In the genomic region with DNA sequence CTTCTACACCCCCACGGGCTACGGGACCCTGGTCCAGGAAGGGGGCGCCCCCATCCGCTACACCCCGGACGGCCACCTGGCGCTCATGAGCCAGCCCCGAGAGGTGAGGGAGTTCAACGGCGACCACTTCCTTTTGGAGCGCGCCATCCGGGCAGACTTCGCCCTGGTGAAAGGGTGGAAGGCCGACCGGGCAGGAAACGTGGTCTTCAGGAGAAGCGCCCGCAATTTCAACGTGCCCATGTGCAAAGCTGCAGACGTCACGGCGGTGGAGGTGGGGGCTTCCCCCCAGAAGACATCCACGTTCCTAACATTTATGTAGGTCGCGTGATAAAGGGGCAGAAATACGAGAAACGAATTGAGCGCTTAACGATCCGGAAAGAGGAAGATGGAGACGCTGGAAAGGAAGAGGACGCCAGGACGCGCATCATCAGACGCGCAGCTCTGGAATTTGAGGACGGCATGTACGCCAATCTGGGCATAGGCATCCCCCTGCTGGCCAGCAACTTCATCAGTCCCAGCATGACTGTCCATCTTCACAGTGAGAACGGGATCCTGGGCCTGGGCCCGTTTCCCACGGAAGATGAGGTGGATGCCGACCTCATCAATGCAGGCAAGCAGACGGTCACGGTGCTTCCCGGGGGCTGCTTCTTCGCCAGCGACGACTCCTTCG, we compare ENCODE assay signal across 8 cellular contexts. TPM values are rescaled to one million over a fixed set of nuclear protein-coding genes. Genes with fewer than 3 reads are reported as not detected.
DNase-seq lines count a peak whose midpoint lies in the region; ATAC-seq, FAIRE-seq and TF ChIP-seq lines count a peak whose summit lies in the region.
"Not testable (repeated sequence)": the region's sequence is repeated elsewhere in the genome, so short reads cannot be mapped to it uniquely, and the experiment has no call there.

No MANE protein-coding gene starts in this region.

- H3K4me1 ChIP-seq in K562 (replicated peaks in 1 of 2; ENCODE audit: control insufficient read depth in 2 of 2, insufficient read depth in 2 of 2, low read length in 2 of 2); right lobe of liver; spleen: not testable (repeated sequence)

- intact Hi-C loops in K562 (cut with micrococcal nuclease); right lobe of liver (cut with DNase I); spleen (cut with DNase I; ENCODE audit: low total_unique reads): not testable (repeated sequence)

- not testable (repeated sequence) for H2AFZ ChIP-seq in K562 (ENCODE audit: low read depth, low read length)

- H3K9ac ChIP-seq in K562 (ENCODE audit: insufficient read depth in 1 of 2, low read depth in 2 of 2, low read length in 2 of 2), result not testable (repeated sequence)

- not testable (repeated sequence) for H3K9me3 Mint-ChIP-seq in activated CD8-positive, alpha-beta memory T cell treated with anti-CD3 and anti-CD28 coated beads, Interleukin-2, amount 10 ng/mL, durations not matched to agents 7 days and 5 days (ENCODE audit: low read depth)

- peak; percentile 35 for ATAC-seq in GM19372 (IDR thresholded peaks at IDR 0.05; ENCODE audit: low read depth, unreplicated experiment)
- ATAC-seq in activated CD8-positive, alpha-beta memory T cell treated with anti-CD3 and anti-CD28 coated beads, Interleukin-2, amount 10 ng/mL, durations not matched to agents 7 days and 5 days, result peak; percentile 60
- ATAC-seq in K562, result not testable (repeated sequence)
- ATAC-seq in right lobe of liver, result peak; percentile 7 to 42 (median 22)

- CTCF ChIA-PET in activated CD8-positive, alpha-beta memory T cell treated with anti-CD3 and anti-CD28 coated beads, Interleukin-2, amount 10 ng/mL, durations not matched to agents 7 days and 5 days (lab: Charles Lee); K562 (lab: Yijun Ruan, JAX; ENCODE audit: low intra/inter-chr PET ratio): not testable (repeated sequence)

- not testable (repeated sequence) for H3K9me1 ChIP-seq in K562 (ENCODE audit: control insufficient read depth, insufficient read depth, low read length)

- not testable (repeated sequence) for BruUV-seq in K562 (replicated peaks; lab: Mats Ljungman, UMichigan)

- in situ Hi-C loops in K562 (cut with MboI), result not testable (repeated sequence)

- not testable (repeated sequence) for TF ChIP-seq EP300 in K562 (IDR thresholded peaks at IDR 0.05; ENCODE audit: low read length)

- peak overlapping the region; percentile 60 for H3K4me3 Mint-ChIP-seq in activated CD8-positive, alpha-beta memory T cell treated with anti-CD3 and anti-CD28 coated beads, Interleukin-2, amount 10 ng/mL, durations not matched to agents 7 days and 5 days

- H3K36me3 ChIP-seq in MG63; K562 (ENCODE audit: control insufficient read depth, insufficient read depth, low read length); right lobe of liver; spleen: not testable (repeated sequence)

- not testable (repeated sequence) for H3K27me3 Mint-ChIP-seq in activated CD8-positive, alpha-beta memory T cell treated with anti-CD3 and anti-CD28 coated beads, Interleukin-2, amount 10 ng/mL, durations not matched to agents 7 days and 5 days

- POLR2A ChIA-PET in K562 (lab: Yijun Ruan, JAX), result not testable (repeated sequence)

- peak; percentile 54 for DNase-seq in AG10803 (ENCODE audit: low read depth)
- not testable (repeated sequence) for DNase-seq in MG63; K562 (ENCODE audit: extremely low read depth in 1 of 4, low spot score in 3 of 4); right lobe of liver
- peak; percentile 47 for DNase-seq in activated CD8-positive, alpha-beta memory T cell treated with anti-CD3 and anti-CD28 coated beads, Interleukin-2, amount 10 ng/mL, durations not matched to agents 7 days and 5 days
- DNase-seq in fibroblast of villous mesenchyme (ENCODE audit: low read depth), result peak; percentile 39
- peak; percentile 56 for DNase-seq in spleen

- H3K4me3 ChIP-seq in AG10803 (ENCODE audit: low read length) (peak overlapping the region; percentile 55), MG63 (peak overlapping the region; percentile 43), fibroblast of villous mesenchyme (ENCODE audit: low read depth, low read length) (peak overlapping the region; percentile 44), spleen (peak overlapping the region in 3 of 8 donors; percentile 27 to 58 (median 33))
- not testable (repeated sequence) for H3K4me3 ChIP-seq in K562, right lobe of liver

- not testable (repeated sequence) for TF ChIP-seq RAD21 in K562 (CRISPR knock-in tag; conservative IDR thresholded peaks at IDR 0.05 in 1 of 2, IDR thresholded peaks at IDR 0.05 in 1 of 2)

- H3K36me3 Mint-ChIP-seq in activated CD8-positive, alpha-beta memory T cell treated with anti-CD3 and anti-CD28 coated beads, Interleukin-2, amount 10 ng/mL, durations not matched to agents 7 days and 5 days, result not testable (repeated sequence)

- FAIRE-seq in K562 (lab: Jason Lieb, UNC), result peak; percentile 87

- H3K27me3 ChIP-seq in MG63; K562 (ENCODE audit: control insufficient read depth in 2 of 2, insufficient read depth in 2 of 2, low read length in 2 of 2); right lobe of liver: not testable (repeated sequence)
- H3K27me3 ChIP-seq in spleen (replicated peaks in 1 of 7), result peaks cover 0 to 12% (median 0%) of the 10 kb centered on the region in 7 donors

- H4K20me1 ChIP-seq in K562 (replicated peaks; ENCODE audit: control insufficient read depth, insufficient read depth, low read length), result not testable (repeated sequence)

- not testable (repeated sequence) for TF ChIP-seq POLR2A in K562 (conservative IDR thresholded peaks at IDR 0.05); right lobe of liver (IDR thresholded peaks at IDR 0.05); spleen (IDR thresholded peaks at IDR 0.05)

- H3K27ac ChIP-seq in K562 (ENCODE audit: extremely low read depth, low read depth, low read length); right lobe of liver: not testable (repeated sequence)
- peak overlapping the region in 1 of 8 donors; percentile 33 for H3K27ac ChIP-seq in spleen

- H3K27ac Mint-ChIP-seq in activated CD8-positive, alpha-beta memory T cell treated with anti-CD3 and anti-CD28 coated beads, Interleukin-2, amount 10 ng/mL, durations not matched to agents 7 days and 5 days, result not testable (repeated sequence)

- not testable (repeated sequence) for H3K9me3 ChIP-seq in MG63; K562 (replicated peaks; ENCODE audit: control insufficient read depth, insufficient read depth, low read depth, low read length); right lobe of liver; spleen

- H3K4me2 ChIP-seq in K562 (ENCODE audit: insufficient read depth, low read length), result not testable (repeated sequence)

- WGBS in K562 (ENCODE audit: insufficient coverage, low coverage, missing lambda C conversion rate), result 34% methylated on average over 11 of the region's 50 CpGs
- 21% methylated on average over 17 of the region's 50 CpGs for WGBS in right lobe of liver (ENCODE audit: insufficient coverage, low coverage, low lambda C conversion rate, missing lambda C conversion rate)
- WGBS in spleen, 5 donors, result 0 to 20% (median 4%) methylated on average over 6 to 22 of the region's 50 CpGs

- TF ChIP-seq CTCF in AG10803 (conservative IDR thresholded peaks at IDR 0.05; ENCODE audit: low read length); K562 (IDR thresholded peaks at IDR 0.05 in 2 of 3, conservative IDR thresholded peaks at IDR 0.05 in 1 of 3; ENCODE audit: insufficient read depth in 2 of 3, low read depth in 1 of 3, low read length in 3 of 3); fibroblast of villous mesenchyme (IDR thresholded peaks at IDR 0.05; ENCODE audit: insufficient read depth, low read depth, low read length); right lobe of liver (IDR thresholded peaks at IDR 0.05); spleen (IDR thresholded peaks at IDR 0.05 in 8 of 11, conservative IDR thresholded peaks at IDR 0.05 in 3 of 11): not testable (repeated sequence)

- not testable (repeated sequence) for H3K4me1 Mint-ChIP-seq in activated CD8-positive, alpha-beta memory T cell treated with anti-CD3 and anti-CD28 coated beads, Interleukin-2, amount 10 ng/mL, durations not matched to agents 7 days and 5 days

- H3K79me2 ChIP-seq in K562 (ENCODE audit: control insufficient read depth, insufficient read depth, low read length), result not testable (repeated sequence)

RNA-seq across cellular contexts. Expression of gene BMP8A, which starts 24.1 kb away (rescaled TPM):
- total RNA-seq in MG63 (2014; rRNA removed; shearing (Covaris generic); ENCODE audit: low replicate concordance), result not detected in 2 replicates
- not detected for total RNA-seq in activated CD8-positive, alpha-beta memory T cell treated with anti-CD3 and anti-CD28 coated beads, Interleukin-2, amount 10 ng/mL, durations not matched to agents 7 days and 5 days
- not detected in 2 replicates for total RNA-seq in K562 (2011; cell fraction: chromatin; rRNA removed; ENCODE audit: low replicate concordance)
- total RNA-seq in K562 (2011; cell fraction: nucleolus; rRNA removed), result not detected in 2 replicates
- not detected in 2 replicates for total RNA-seq in K562 (2011; cell fraction: nucleoplasm; rRNA removed)
- total RNA-seq in K562 (2014; rRNA removed) (not detected in 2 replicates), K562 (2014; rRNA removed; fragmentation: Illumina TruSeq; extraction: Trizol) (not detected in 2 replicates), K562 (2015; rRNA removed; fragmentation: Illumina TruSeq; extraction: Trizol) (not detected in 2 replicates), K562 (2021) (0.16 and 0.31 TPM in 2 replicates), fibroblast of villous mesenchyme (0.97 and 1.7 TPM in 2 replicates), right lobe of liver (under 1 TPM in 2 of 6 experiments, not detected in 4; 0.18 to 0.80 TPM), spleen (1 to 10 TPM in 6 of 7 donors, under 1 TPM in 1; 0.79 to 2.8 (median 2.2) TPM)
- polyA plus RNA-seq in K562 (2011; rRNA removed) (0.04 TPM in 1 of 2 replicates, not detected in the other), K562 (2014; fragmentation: Illumina TruSeq; extraction: Trizol) (not detected in 2 replicates), K562 (2014; fragmentation: Nextera tagmentation; extraction: Ambion mirVana) (not detected), K562 (2014; rRNA removed) (0.05 and 0.11 TPM in 2 replicates), spleen (under 1 TPM in 2 of 3 donors, not detected in 1; 0.06 to 0.08 TPM)
- 0.07 TPM in 1 of 2 replicates, not detected in the other for polyA plus RNA-seq in K562 (2011; cell fraction: cytosol; rRNA removed)
- 0.11 TPM in 1 of 2 replicates, not detected in the other for polyA plus RNA-seq in K562 (2011; cell fraction: nucleus; rRNA removed)
- polyA plus RNA-seq in K562 (2012), result 0.25 TPM in 1 of 2 replicates, not detected in the other
- polyA minus RNA-seq in K562 (2011; rRNA and poly(A)+ RNA removed), result not detected in 2 replicates
- not detected in 2 replicates for polyA minus RNA-seq in K562 (2011; cell fraction: cytosol; rRNA and poly(A)+ RNA removed)
- polyA minus RNA-seq in K562 (2011; cell fraction: nucleus; rRNA and poly(A)+ RNA removed), result 0.27 TPM in 1 of 2 replicates, not detected in the other
